ENCODE assay signal across 28 cellular contexts in genomic region chr5:87403899-87404298, GRCh38.
"Had no signal": no experiment of that assay in that cellular context is flagged by ENCODE, and none has a peak within 500 bp of the region (broad histone marks: within the 10 kb centered on the region; RNA-seq: fewer than 3 reads in every experiment).

No MANE protein-coding gene starts in this region.

- H3K4me3 Mint-ChIP-seq: immature natural killer cell; naive B cell; natural killer cell; nephron progenitor cell; neural progenitor cell; stimulated activated effector memory CD8-positive, alpha-beta T cell treated with anti-CD3 and anti-CD28 coated beads, Interleukin-12 subunit alpha, Interleukin-12 subunit beta, amount 100 ng/mL, for 72 hours; stimulated activated naive CD8-positive, alpha-beta T cell treated with anti-CD3 and anti-CD28 coated beads, Interleukin-15, Interleukin-2, amounts not matched to agents 100 ng/mL and 50 ng/mL, for 24 hours had no signal

- H3K4me3 ChIP-seq: left lung, lower lobe of right lung, neural progenitor cell, sigmoid colon, spleen, suprapubic skin, thoracic aorta, tibial artery, upper lobe of right lung had no signal

- H3K27me3 Mint-ChIP-seq: naive B cell; progenitor cell of endocrine pancreas; stimulated activated naive CD8-positive, alpha-beta T cell treated with anti-CD3 and anti-CD28 coated beads, Interleukin-15, Interleukin-2, amounts not matched to agents 100 ng/mL and 50 ng/mL, for 24 hours had no signal

- DNase-seq: hypothalamus; immature natural killer cell; kidney; left colon; left lung; lower lobe of right lung; mammary epithelial cell; naive B cell; natural killer cell; nephron progenitor cell; occipital lobe; right cardiac atrium; sigmoid colon; small intestine; spleen; stimulated activated CD4-positive, alpha-beta T cell treated with anti-CD3 and anti-CD28 coated beads, Interleukin-4, amount 100 ng/mL, for 24 hours; stimulated activated naive CD4-positive, alpha-beta T cell; tibial artery; trophoblast cell; upper lobe of right lung had no signal

- ATAC-seq: left colon, left lung, lower lobe of right lung, right cardiac atrium, upper lobe of right lung had no signal

- H3K9me3 Mint-ChIP-seq: naive B cell; natural killer cell; neural progenitor cell; stimulated activated effector memory CD8-positive, alpha-beta T cell treated with anti-CD3 and anti-CD28 coated beads, Interleukin-12 subunit alpha, Interleukin-12 subunit beta, amount 100 ng/mL, for 72 hours; stimulated activated naive CD8-positive, alpha-beta T cell treated with anti-CD3 and anti-CD28 coated beads, Interleukin-15, Interleukin-2, amounts not matched to agents 100 ng/mL and 50 ng/mL, for 24 hours had no signal

- H3K9me3 ChIP-seq: left lung, neutrophil, sigmoid colon, suprapubic skin, thoracic aorta, tibial artery, upper lobe of right lung had no signal

- H2AFZ ChIP-seq: neural progenitor cell, parathyroid adenoma had no signal

- H3K9ac ChIP-seq: neural progenitor cell, parathyroid adenoma had no signal

- H3K4me1 Mint-ChIP-seq: nephron progenitor cell had no signal

- H3K27me3 ChIP-seq: left lung, neural progenitor cell, neutrophil, sigmoid colon, spleen, suprapubic skin, tibial artery, upper lobe of right lung had no signal

- H3K27ac ChIP-seq: left lung, lower lobe of right lung, neural progenitor cell, neutrophil, parathyroid adenoma, sigmoid colon, spleen, suprapubic skin, thoracic aorta, tibial artery, upper lobe of right lung had no signal

- H3K27ac Mint-ChIP-seq: nephron progenitor cell; neural progenitor cell; stimulated activated effector memory CD8-positive, alpha-beta T cell treated with anti-CD3 and anti-CD28 coated beads, Interleukin-12 subunit alpha, Interleukin-12 subunit beta, amount 100 ng/mL, for 72 hours; stimulated activated naive CD8-positive, alpha-beta T cell treated with anti-CD3 and anti-CD28 coated beads, Interleukin-15, Interleukin-2, amounts not matched to agents 100 ng/mL and 50 ng/mL, for 24 hours had no signal

- H3K4me2 ChIP-seq: neural progenitor cell had no signal

- H3K4me1 ChIP-seq: neural progenitor cell, parathyroid adenoma had no signal
